Comparison of ENCODE assay signal across 16 cellular contexts in genomic region chr3:40616420-40616819, GRCh38.
DNase-seq lines count a peak whose midpoint lies in the region; ATAC-seq and TF ChIP-seq lines count a peak whose summit lies in the region.
"Had no signal": no experiment of that assay in that cellular context is flagged by ENCODE, and none has a peak within 500 bp of the region (broad histone marks: within the 10 kb centered on the region; RNA-seq: fewer than 3 reads in every experiment).

No MANE protein-coding gene starts in this region.

- H4K20me1 ChIP-seq in GM23338 (replicated peaks; ENCODE audit: insufficient read depth) (no peaks in the 10 kb centered on the region), neural progenitor cell (ENCODE audit: low read depth) (no peaks in the 10 kb centered on the region)

- H3K4me1 ChIP-seq in GM23338 (ENCODE audit: insufficient read depth): peaks cover 42% of the 10 kb centered on the region
- H3K4me1 ChIP-seq in neural progenitor cell: peaks cover 54% of the 10 kb centered on the region
- H3K4me1 ChIP-seq: SJSA1 had no signal

- H3K27me3 Mint-ChIP-seq in GM23338 (ENCODE audit: insufficient read depth, low read depth, poor library complexity): peaks cover 22% of the 10 kb centered on the region
- H3K27me3 Mint-ChIP-seq in neural progenitor cell (ENCODE audit: insufficient read depth, low read depth): peaks cover 6% of the 10 kb centered on the region
- peaks cover 28 to 46% (median 36%) of the 10 kb centered on the region in 5 donors for H3K27me3 Mint-ChIP-seq in naive thymus-derived CD8-positive, alpha-beta T cell

- TF ChIP-seq CTCF in GM23338 (conservative IDR thresholded peaks at IDR 0.05; ENCODE audit: low read depth in 2 of 2) (no peak), neural progenitor cell (IDR thresholded peaks at IDR 0.05) (no peak)

- ATAC-seq in GM23338: peak; percentile 49
- ATAC-seq in naive thymus-derived CD8-positive, alpha-beta T cell: no peak
- ATAC-seq: HepG2, PC-3 had no signal

- H3K27ac ChIP-seq in GM23338 (ENCODE audit: low read depth) (no peak overlapping the region), angular gyrus (ENCODE audit: low read depth, low read length) (peak overlapping the region; percentile 79), neural progenitor cell (no peak overlapping the region)
- H3K27ac ChIP-seq: SJSA1 had no signal

- no peaks in the 10 kb centered on the region for H3K9me3 ChIP-seq in neural progenitor cell (ENCODE audit: low read depth)
- H3K9me3 ChIP-seq: SJSA1 had no signal

- H3K9me3 Mint-ChIP-seq in GM23338: peaks cover 2% of the 10 kb centered on the region; the same call in 1 of the 3 replicates
- H3K9me3 Mint-ChIP-seq in neural progenitor cell: no peaks in the 10 kb centered on the region
- no peaks in the 10 kb centered on the region for H3K9me3 Mint-ChIP-seq in naive thymus-derived CD8-positive, alpha-beta T cell

- no peak overlapping the region for H3K4me3 Mint-ChIP-seq in GM23338
- peak overlapping the region; percentile 80 for H3K4me3 Mint-ChIP-seq in neural progenitor cell
- H3K4me3 Mint-ChIP-seq in naive thymus-derived CD8-positive, alpha-beta T cell: no peak overlapping the region

- peak; percentile 43 for DNase-seq in GM23338 (ENCODE audit: low spot score)
- peak; percentile 17 for DNase-seq in NCI-H2171 (lab: John Stamatoyannopoulos, UW)
- DNase-seq in neural progenitor cell (ENCODE audit: low spot score): peak; percentile 17
- no peak for DNase-seq in NCI-H446 treated with DMSO at 0.1 percent for 48 hours (lab: John Stamatoyannopoulos, UW)
- no peak for DNase-seq in naive thymus-derived CD8-positive, alpha-beta T cell
- no peak for DNase-seq in central memory CD4-positive, alpha-beta T cell
- DNase-seq in MV-4-11 (lab: John Stamatoyannopoulos, UW): no peak
- DNase-seq: activated CD4-positive, alpha-beta T cell treated with anti-CD3 and anti-CD28 coated beads for 48 hours; activated CD8-positive, alpha-beta memory T cell treated with anti-CD3 and anti-CD28 coated beads, Interleukin-2, amount 50 U/mL, for 48 hours; left cardiac atrium; PC-3; stimulated activated CD4-positive, alpha-beta T cell treated with anti-CD3 and anti-CD28 coated beads, Interleukin-4, amount 100 ng/mL, for 24 hours; T-helper 9 cell had no signal

- H3K79me2 ChIP-seq in GM23338 (replicated peaks; ENCODE audit: insufficient read depth) (no peaks in the 10 kb centered on the region), neural progenitor cell (ENCODE audit: low read depth) (no peaks in the 10 kb centered on the region)

- POLR2A ChIA-PET in naive thymus-derived CD8-positive, alpha-beta T cell (lab: Charles Lee): no interaction called here

- no peak overlapping the region for H3K27ac Mint-ChIP-seq in GM23338
- H3K27ac Mint-ChIP-seq in neural progenitor cell: peak overlapping the region; percentile 93
- no peak overlapping the region for H3K27ac Mint-ChIP-seq in naive thymus-derived CD8-positive, alpha-beta T cell

- H3F3A ChIP-seq in GM23338 (replicated peaks; ENCODE audit: low read depth): no peaks in the 10 kb centered on the region
- H3F3A ChIP-seq in neural progenitor cell (ENCODE audit: low read depth): peaks cover 17% of the 10 kb centered on the region

- H3K9me2 ChIP-seq in GM23338 (ENCODE audit: insufficient read depth): 0 out of 2 replicates have a peak, but pooled peaks cover 5% of the 10 kb centered on the region

- H3K4me3 ChIP-seq in GM23338 (peak overlapping the region; percentile 50; the same call in 1 of the 2 replicates), neural progenitor cell (no peak overlapping the region)
- H3K4me3 ChIP-seq: SJSA1 had no signal

- peak overlapping the region; percentile 80; the same call in 1 of the 2 replicates for H2AFZ ChIP-seq in GM23338
- H2AFZ ChIP-seq in neural progenitor cell (replicated peaks): peak overlapping the region; percentile 64

- H3K36me3 Mint-ChIP-seq in GM23338 (ENCODE audit: low read depth) (no peaks in the 10 kb centered on the region), neural progenitor cell (no peaks in the 10 kb centered on the region)
- H3K36me3 Mint-ChIP-seq in naive thymus-derived CD8-positive, alpha-beta T cell: no peaks in the 10 kb centered on the region

- H3K4me1 Mint-ChIP-seq in GM23338 (peaks cover 56% of the 10 kb centered on the region), neural progenitor cell (peaks cover 50% of the 10 kb centered on the region)
- peaks cover 1 to 9% (median 7%) of the 10 kb centered on the region in 4 donors for H3K4me1 Mint-ChIP-seq in naive thymus-derived CD8-positive, alpha-beta T cell

- peak overlapping the region; percentile 80 for H3K4me2 ChIP-seq in GM23338
- H3K4me2 ChIP-seq in neural progenitor cell: peak overlapping the region; percentile 80

- H3K36me3 ChIP-seq in GM23338 (ENCODE audit: insufficient read depth): no peaks in the 10 kb centered on the region
- H3K36me3 ChIP-seq in neural progenitor cell: no peaks in the 10 kb centered on the region
- H3K36me3 ChIP-seq: SJSA1 had no signal

- H3K27me3 ChIP-seq in GM23338 (ENCODE audit: insufficient read depth): no peaks in the 10 kb centered on the region
- no peaks in the 10 kb centered on the region for H3K27me3 ChIP-seq in neural progenitor cell
- H3K27me3 ChIP-seq: SJSA1 had no signal

- no peak overlapping the region for H3K9ac ChIP-seq in neural progenitor cell

TF ChIP-seq in GM23338, 12 proteins besides CTCF, POLR2A, EP300 and RAD21 (continues in another document):
- TF ChIP-seq ZNF114 (CRISPR knock-in tag; IDR thresholded peaks at IDR 0.05) (no peak), STAT1 (IDR thresholded peaks at IDR 0.05; ENCODE audit: unreplicated experiment) (no peak), NANOG (IDR thresholded peaks at IDR 0.05; ENCODE audit: borderline replicate concordance) (no peak), EZH2 (IDR thresholded peaks at IDR 0.05; ENCODE audit: low read depth, unreplicated experiment) (no peak), EZH2phosphoT487 (IDR thresholded peaks at IDR 0.05; ENCODE audit: unreplicated experiment) (no peak), POLR2AphosphoS5 (IDR thresholded peaks at IDR 0.05; ENCODE audit: low read depth) (no peak), JUNB (IDR thresholded peaks at IDR 0.05; ENCODE audit: unreplicated experiment) (no peak)
- TF ChIP-seq, protein P1, sequence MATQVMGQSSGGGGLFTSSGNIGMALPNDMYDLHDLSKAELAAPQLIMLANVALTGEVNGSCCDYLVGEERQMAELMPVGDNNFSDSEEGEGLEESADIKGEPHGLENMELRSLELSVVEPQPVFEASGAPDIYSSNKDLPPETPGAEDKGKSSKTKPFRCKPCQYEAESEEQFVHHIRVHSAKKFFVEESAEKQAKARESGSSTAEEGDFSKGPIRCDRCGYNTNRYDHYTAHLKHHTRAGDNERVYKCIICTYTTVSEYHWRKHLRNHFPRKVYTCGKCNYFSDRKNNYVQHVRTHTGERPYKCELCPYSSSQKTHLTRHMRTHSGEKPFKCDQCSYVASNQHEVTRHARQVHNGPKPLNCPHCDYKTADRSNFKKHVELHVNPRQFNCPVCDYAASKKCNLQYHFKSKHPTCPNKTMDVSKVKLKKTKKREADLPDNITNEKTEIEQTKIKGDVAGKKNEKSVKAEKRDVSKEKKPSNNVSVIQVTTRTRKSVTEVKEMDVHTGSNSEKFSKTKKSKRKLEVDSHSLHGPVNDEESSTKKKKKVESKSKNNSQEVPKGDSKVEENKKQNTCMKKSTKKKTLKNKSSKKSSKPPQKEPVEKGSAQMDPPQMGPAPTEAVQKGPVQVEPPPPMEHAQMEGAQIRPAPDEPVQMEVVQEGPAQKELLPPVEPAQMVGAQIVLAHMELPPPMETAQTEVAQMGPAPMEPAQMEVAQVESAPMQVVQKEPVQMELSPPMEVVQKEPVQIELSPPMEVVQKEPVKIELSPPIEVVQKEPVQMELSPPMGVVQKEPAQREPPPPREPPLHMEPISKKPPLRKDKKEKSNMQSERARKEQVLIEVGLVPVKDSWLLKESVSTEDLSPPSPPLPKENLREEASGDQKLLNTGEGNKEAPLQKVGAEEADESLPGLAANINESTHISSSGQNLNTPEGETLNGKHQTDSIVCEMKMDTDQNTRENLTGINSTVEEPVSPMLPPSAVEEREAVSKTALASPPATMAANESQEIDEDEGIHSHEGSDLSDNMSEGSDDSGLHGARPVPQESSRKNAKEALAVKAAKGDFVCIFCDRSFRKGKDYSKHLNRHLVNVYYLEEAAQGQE (IDR thresholded peaks at IDR 0.05; ENCODE audit: unreplicated experiment): no peak
- TF ChIP-seq, protein P2, sequence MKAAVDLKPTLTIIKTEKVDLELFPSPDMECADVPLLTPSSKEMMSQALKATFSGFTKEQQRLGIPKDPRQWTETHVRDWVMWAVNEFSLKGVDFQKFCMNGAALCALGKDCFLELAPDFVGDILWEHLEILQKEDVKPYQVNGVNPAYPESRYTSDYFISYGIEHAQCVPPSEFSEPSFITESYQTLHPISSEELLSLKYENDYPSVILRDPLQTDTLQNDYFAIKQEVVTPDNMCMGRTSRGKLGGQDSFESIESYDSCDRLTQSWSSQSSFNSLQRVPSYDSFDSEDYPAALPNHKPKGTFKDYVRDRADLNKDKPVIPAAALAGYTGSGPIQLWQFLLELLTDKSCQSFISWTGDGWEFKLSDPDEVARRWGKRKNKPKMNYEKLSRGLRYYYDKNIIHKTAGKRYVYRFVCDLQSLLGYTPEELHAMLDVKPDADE (IDR thresholded peaks at IDR 0.05): no peak

Comparison
In these comparisons a context has a peak if more than half of its experiments do, and no peak if none do; other contexts are left out.
1. DNase-seq: peak in GM23338 (single experiment), NCI-H2171 (single experiment) and neural progenitor cell (single experiment); none in NCI-H446 treated with DMSO at 0.1 percent for 48 hours (single experiment), naive thymus-derived CD8-positive, alpha-beta T cell (0 of 10), central memory CD4-positive, alpha-beta T cell (single experiment) and MV-4-11 (single experiment).